ENCODE assay signal across 1 cellular context in the genomic region with DNA sequence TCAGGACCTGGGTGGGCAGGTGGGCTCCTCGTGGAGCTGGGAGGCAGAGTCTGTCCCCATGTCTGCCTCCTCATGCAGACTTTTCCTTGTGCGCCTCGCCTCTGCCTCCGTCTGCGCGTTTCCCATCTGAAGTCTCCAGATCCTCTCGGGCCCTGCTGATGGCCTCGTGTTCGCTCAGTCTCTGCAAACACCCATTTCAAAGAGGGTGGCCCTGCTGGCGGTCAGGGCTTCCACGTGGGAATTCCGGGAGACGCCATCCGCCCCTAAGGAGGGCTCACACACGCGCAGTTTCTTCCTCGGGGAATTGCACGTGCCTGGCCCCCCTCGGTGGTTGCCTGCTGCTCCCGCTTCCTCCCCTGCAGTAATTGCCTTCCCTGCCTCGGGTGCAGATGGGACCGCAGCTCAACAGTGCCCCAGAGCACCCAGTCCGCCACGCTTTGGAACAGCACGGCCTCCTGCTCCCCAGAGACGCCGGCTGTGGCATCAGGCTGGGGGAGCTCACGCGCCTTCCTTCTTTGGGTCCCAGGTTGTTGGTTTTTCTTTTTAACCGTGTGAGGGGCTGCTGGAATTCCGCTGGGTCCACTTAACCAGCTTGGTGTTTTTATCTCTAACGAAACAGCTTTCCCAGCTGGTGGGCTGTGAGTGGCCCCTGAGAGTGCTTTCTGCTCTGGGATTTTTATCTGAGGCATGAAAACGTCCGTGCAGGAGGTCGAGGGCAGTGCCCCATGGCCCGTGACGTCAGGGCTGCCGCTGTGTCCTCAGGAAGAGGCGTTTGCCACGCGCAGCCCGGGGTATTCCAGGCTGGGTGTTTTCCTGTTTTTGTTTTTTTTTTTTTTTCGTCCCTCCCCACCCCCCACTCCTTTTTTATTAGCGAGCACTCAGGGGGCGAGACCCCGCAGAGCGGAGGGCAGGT.
TF ChIP-seq lines count a peak whose summit lies in the region.

No MANE protein-coding gene starts in this region.

TF ChIP-seq in endothelial cell of umbilical vein, 7 proteins besides CTCF, POLR2A, EP300 and RAD21:
- TF ChIP-seq JUN (IDR thresholded peaks at IDR 0.05; ENCODE audit: borderline replicate concordance, insufficient read depth, insufficient read length, low read depth) (no peak), POLR2AphosphoS5 (IDR thresholded peaks at IDR 0.05; ENCODE audit: insufficient read depth, low read depth, low read length) (no peak), GATA2 (IDR thresholded peaks at IDR 0.05; ENCODE audit: insufficient read depth, insufficient read length, low read depth, low read length) (no peak), FOS (IDR thresholded peaks at IDR 0.05; ENCODE audit: borderline replicate concordance, insufficient read depth, low read length) (no peak), MYC (IDR thresholded peaks at IDR 0.05; ENCODE audit: low read depth, low read length) (no peak), EZH2 (IDR thresholded peaks at IDR 0.05; ENCODE audit: borderline replicate concordance, low read depth, low read length, severe bottlenecking) (no peak)
- TF ChIP-seq, protein P1, sequence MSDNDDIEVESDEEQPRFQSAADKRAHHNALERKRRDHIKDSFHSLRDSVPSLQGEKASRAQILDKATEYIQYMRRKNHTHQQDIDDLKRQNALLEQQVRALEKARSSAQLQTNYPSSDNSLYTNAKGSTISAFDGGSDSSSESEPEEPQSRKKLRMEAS (IDR thresholded peaks at IDR 0.05; ENCODE audit: insufficient read depth, insufficient read length), result no peak
